27 cellular contexts compared by ENCODE assay signal in the genomic region with DNA sequence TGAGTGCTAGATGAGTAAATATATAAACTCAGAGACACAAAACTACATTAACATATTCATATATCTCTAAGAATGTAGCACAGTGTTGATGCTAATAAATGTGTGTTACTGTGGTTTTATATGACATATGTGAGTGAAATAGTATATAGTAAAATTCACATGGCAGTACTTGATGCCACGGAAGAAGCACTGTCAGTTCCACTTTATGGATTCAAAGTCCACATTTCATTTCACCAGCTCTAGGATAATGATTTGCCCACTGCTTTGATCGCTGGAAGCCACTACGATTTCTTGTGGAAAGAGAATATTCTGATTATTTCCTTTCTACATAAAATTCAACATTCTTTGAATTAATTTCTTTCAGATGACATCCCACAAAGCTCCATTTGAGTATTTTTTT.
A peak's percentile ranks its signal among the peaks of the same experiment; 100 is the strongest.
DNase-seq lines count a peak whose midpoint lies in the region; ATAC-seq, FAIRE-seq and TF ChIP-seq lines count a peak whose summit lies in the region.
"Had no signal": no experiment of that assay in that cellular context is flagged by ENCODE, and none has a peak within 500 bp of the region (broad histone marks: within the 10 kb centered on the region; RNA-seq: fewer than 3 reads in every experiment).

No MANE protein-coding gene starts in this region.

- no peaks in the 10 kb centered on the region for H3K27me3 ChIP-seq in mucosa of rectum (ENCODE audit: control insufficient read depth in 2 of 2, insufficient read depth in 2 of 2, low read length in 2 of 2)
- H3K27me3 ChIP-seq: BE2C; BLaER1 treated with 17β-estradiol and CSF1 and Interleukin-3, amounts not matched to agents 10 nM and 100 nM had no signal

- no peak overlapping the region for H3K9ac ChIP-seq in mucosa of rectum (ENCODE audit: low read depth in 1 of 2, low read length in 2 of 2)
- H3K9ac ChIP-seq: BLaER1 treated with 17β-estradiol and CSF1 and Interleukin-3, amounts not matched to agents 10 nM and 100 nM had no signal

- DNase-seq in left lobe of liver (ENCODE audit: low spot score) (no peak), renal cortical epithelial cell (ENCODE audit: low read depth) (peak; percentile 31), omental fat pad (ENCODE audit: low spot score) (no peak), activated gamma-delta T cell (lab: John Stamatoyannopoulos, UW) (no peak)
- DNase-seq: 8988T; ACHN; AML-193; BE2C; CD4-positive, alpha-beta T cell; CD8-positive, alpha-beta memory T cell; DMS 273 treated with DMSO at 0.1 percent for 48 hours; DMS79; EL; GDM1; GOT3; HFFc6 had no signal

- no peaks in the 10 kb centered on the region for H3K9me3 ChIP-seq in mucosa of rectum (ENCODE audit: control insufficient read depth in 2 of 2, low read length in 2 of 2)
- H3K9me3 ChIP-seq: A549; BE2C; BLaER1 treated with 17β-estradiol and CSF1 and Interleukin-3, amounts not matched to agents 10 nM and 100 nM; HAP-1 had no signal

- H3K27ac ChIP-seq in mucosa of rectum (ENCODE audit: low read depth in 2 of 2, low read length in 2 of 2), result peak overlapping the region; percentile 7 to 65
- H3K27ac ChIP-seq: A549; BLaER1 treated with 17β-estradiol and CSF1 and Interleukin-3, amounts not matched to agents 10 nM and 100 nM had no signal

- H3K4me1 ChIP-seq in mucosa of rectum (ENCODE audit: control insufficient read depth in 2 of 2, insufficient read depth in 2 of 2, low read length in 2 of 2), result peaks cover 4 to 13% of the 10 kb centered on the region in 2 donors
- H3K4me1 ChIP-seq: A549; BE2C; BLaER1 treated with 17β-estradiol and CSF1 and Interleukin-3, amounts not matched to agents 10 nM and 100 nM; HAP-1 had no signal

- H3K36me3 ChIP-seq in mucosa of rectum (ENCODE audit: control insufficient read depth in 2 of 2, insufficient read depth in 2 of 2, low read length in 2 of 2), result no peaks in the 10 kb centered on the region
- H3K36me3 ChIP-seq: BE2C; BLaER1 treated with 17β-estradiol and CSF1 and Interleukin-3, amounts not matched to agents 10 nM and 100 nM; HAP-1 had no signal

- peak overlapping the region in 1 of 2 donors; percentile 6 for H3K4me3 ChIP-seq in mucosa of rectum (ENCODE audit: low read length in 2 of 2)
- H3K4me3 ChIP-seq: A549; BLaER1 treated with 17β-estradiol and CSF1 and Interleukin-3, amounts not matched to agents 10 nM and 100 nM; GM12878; HAP-1 had no signal

- FAIRE-seq in colon (lab: Jason Lieb, UNC), result peak; percentile 62
- FAIRE-seq: A549, D721Med, GM12878, GM18507, H54 had no signal

- TF ChIP-seq CTCF in omental fat pad (IDR thresholded peaks at IDR 0.05), result no peak

- ATAC-seq in left lobe of liver, result peak; percentile 83
- no peak for ATAC-seq in HG02798 (IDR thresholded peaks at IDR 0.05; ENCODE audit: poor library complexity, unreplicated experiment)
- no peak for ATAC-seq in GM19324 (IDR thresholded peaks at IDR 0.05; ENCODE audit: low FRiP score, unreplicated experiment)
- ATAC-seq in omental fat pad (ENCODE audit: low FRiP score), result no peak
- ATAC-seq: A549, GM12878 had no signal
